In the genomic region with DNA sequence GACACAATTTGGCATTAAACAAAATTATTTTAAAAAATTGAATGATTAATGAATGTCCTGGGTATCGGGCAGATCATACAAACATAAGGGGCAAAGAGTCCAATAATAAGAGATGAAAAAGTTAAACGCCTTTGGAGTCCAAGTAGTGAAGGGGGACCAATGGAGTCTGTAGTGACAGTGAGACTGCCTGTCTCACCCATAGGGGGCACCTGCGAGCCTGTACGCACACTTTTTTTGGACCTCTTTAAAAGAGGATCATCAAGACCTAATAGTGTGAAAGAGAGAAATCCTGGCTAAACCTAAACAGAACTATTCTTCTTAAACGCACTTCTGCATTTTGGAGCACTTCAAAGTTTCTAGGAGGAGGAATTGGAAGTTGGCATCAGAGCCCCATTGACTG, we compare ENCODE assay signal across 11 cellular contexts.
DNase-seq lines count a peak whose midpoint lies in the region; ATAC-seq and TF ChIP-seq lines count a peak whose summit lies in the region.
"Had no signal": no experiment of that assay in that cellular context is flagged by ENCODE, and none has a peak within 500 bp of the region (broad histone marks: within the 10 kb centered on the region; RNA-seq: fewer than 3 reads in every experiment).

No MANE protein-coding gene starts in this region.

- ATAC-seq in left lung, result no peak
- ATAC-seq: activated CD4-positive, CD25-positive, alpha-beta regulatory T cell treated with anti-CD3 and anti-CD28 coated beads, Interleukin-2, amount 50 U/mL, for 24 hours had no signal

- H3K27ac ChIP-seq in left lung, result no peak overlapping the region

- H3K4me3 ChIP-seq in left lung, result no peak overlapping the region
- H3K4me3 ChIP-seq: lung had no signal

- in situ Hi-C loops in ACHN (cut with HindIII; ENCODE audit: low pct_ligation_motif_present, low pct_unique_long_range_greater_than_20kb, low sequenced_read_pairs), result no loop called here

- peak; percentile 59 for TF ChIP-seq CTCF in GM12873 (IDR thresholded peaks at IDR 0.05; ENCODE audit: insufficient read depth, low read depth, low read length, missing control alignments)
- peak in 1 of 2 donors; percentile 16 for TF ChIP-seq CTCF in left lung (IDR thresholded peaks at IDR 0.05)

- DNase-seq in ACHN (peak; percentile 3), NOMO-1 treated with dmso at 0.1 percent for 144 hours (lab: John Stamatoyannopoulos, UW; ENCODE audit: unreplicated experiment) (peak; percentile 48), erythroblast (lab: John Stamatoyannopoulos, UW) (peak; percentile 8 to 53), AG08395 (ENCODE audit: low spot score) (no peak), left lung (no peak), activated T-cell treated with anti-CD3 and anti-CD28 coated beads for 4 hours (no peak), posterior cingulate gyrus (no peak)
- DNase-seq: activated naive CD4-positive, alpha-beta T cell treated with anti-CD3 and anti-CD28 coated beads, Interleukin-2, amount 50 U/mL, for 16 hours had no signal

- no peaks in the 10 kb centered on the region for H3K36me3 ChIP-seq in left lung

- no peaks in the 10 kb centered on the region for H3K27me3 ChIP-seq in left lung

- TF ChIP-seq POLR2A in erythroblast (IDR thresholded peaks at IDR 0.05; ENCODE audit: low read length), result no peak

- H3K4me1 ChIP-seq in left lung, result no peaks in the 10 kb centered on the region

- no peaks in the 10 kb centered on the region for H3K9me3 ChIP-seq in left lung

- intact Hi-C loops in left lung (cut with DNase I), result no loop called here
- intact Hi-C loops in posterior cingulate gyrus (cut with DNase I), result no loop called here

Comparison
In these comparisons a context has a peak if more than half of its experiments do, and no peak if none do; other contexts are left out.
1. DNase-seq: peak in ACHN (single experiment), NOMO-1 treated with dmso at 0.1 percent for 144 hours (single experiment) and erythroblast (2 of 2); none in AG08395 (single experiment), left lung (0 of 2), activated T-cell treated with anti-CD3 and anti-CD28 coated beads for 4 hours (single experiment) and posterior cingulate gyrus (0 of 10).